ENCODE assay signal across 21 cellular contexts in the genomic region with DNA sequence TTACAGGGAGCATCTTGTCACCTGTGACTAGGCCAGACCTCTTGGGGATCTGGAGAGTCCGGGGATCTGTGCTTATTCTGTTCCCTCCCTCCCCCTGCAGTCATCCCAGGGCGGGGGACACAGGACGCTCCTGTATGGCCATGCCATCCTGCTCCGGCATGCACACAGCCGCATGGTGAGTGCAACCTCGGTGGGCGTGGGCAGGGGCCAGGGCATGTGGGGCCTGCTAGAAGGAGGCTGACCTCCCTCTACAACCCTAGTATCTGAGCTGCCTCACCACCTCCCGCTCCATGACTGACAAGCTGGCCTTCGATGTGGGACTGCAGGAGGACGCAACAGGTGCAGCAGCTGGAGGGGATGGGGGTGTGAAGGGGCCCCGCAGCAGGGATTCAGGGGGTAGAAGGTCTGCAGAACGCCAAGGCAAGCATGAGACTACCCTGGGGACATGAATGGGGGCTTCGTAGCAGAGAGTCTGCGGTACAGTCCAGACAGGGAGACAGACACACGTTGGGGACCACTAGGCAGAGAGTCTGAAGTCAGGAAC. TPM values are rescaled to one million over a fixed set of nuclear protein-coding genes. Genes with fewer than 3 reads are reported as not detected.
DNase-seq lines count a peak whose midpoint lies in the region; ATAC-seq, FAIRE-seq and TF ChIP-seq lines count a peak whose summit lies in the region.
"Had no signal": no experiment of that assay in that cellular context is flagged by ENCODE, and none has a peak within 500 bp of the region (broad histone marks: within the 10 kb centered on the region; RNA-seq: fewer than 3 reads in every experiment).

No MANE protein-coding gene starts in this region.

- intact Hi-C loops in sciatic nerve (cut with DNase I) = no loop called here

- no peaks in the 10 kb centered on the region for H3K79me2 ChIP-seq in H9 (ENCODE audit: insufficient read depth, low read length)
- no peaks in the 10 kb centered on the region for H3K79me2 ChIP-seq in H1 (ENCODE audit: control insufficient read depth in 1 of 2, insufficient read depth in 2 of 2, low read length in 2 of 2)
- no peaks in the 10 kb centered on the region for H3K79me2 ChIP-seq in trophoblast cell (ENCODE audit: control insufficient read depth, insufficient read depth, low read length, poor library complexity)

- H3K4ac ChIP-seq in H9 (ENCODE audit: low read depth, low read length) (no peak overlapping the region), H1 (replicated peaks; ENCODE audit: insufficient read length, low read depth, low read length) (no peak overlapping the region), trophoblast cell (ENCODE audit: low read depth, low read length) (no peak overlapping the region)

- no peak overlapping the region for H3K4me3 Mint-ChIP-seq in H9
- H3K4me3 Mint-ChIP-seq: CD4-positive, CD25-positive, alpha-beta regulatory T cell; CD8-positive, alpha-beta memory T cell; IgD-negative memory B cell had no signal

- no peak overlapping the region for H4K12ac ChIP-seq in trophoblast cell (ENCODE audit: low read depth, low read length)

- H3K27me3 ChIP-seq in H9 (ENCODE audit: insufficient read depth, low read length) (no peaks in the 10 kb centered on the region), H1 (replicated peaks in 1 of 4; ENCODE audit: control insufficient read depth in 3 of 4, extremely low read depth in 1 of 4, insufficient read depth in 3 of 4, low read length in 3 of 4) (no peaks in the 10 kb centered on the region), trophoblast cell (ENCODE audit: insufficient read depth, low read length) (no peaks in the 10 kb centered on the region), gastroesophageal sphincter (peaks cover 40% of the 10 kb centered on the region)
- H3K27me3 ChIP-seq: BE2C had no signal

- H3K27me3 Mint-ChIP-seq in H9 (ENCODE audit: low read depth) = no peaks in the 10 kb centered on the region
- H3K27me3 Mint-ChIP-seq: CD4-positive, CD25-positive, alpha-beta regulatory T cell had no signal

- H2AFZ ChIP-seq in H9 (ENCODE audit: low read length) (no peak overlapping the region), H1 (ENCODE audit: low read length) (no peak overlapping the region), trophoblast cell (ENCODE audit: insufficient read depth, low read length, poor library complexity) (no peak overlapping the region)

- POLR2A ChIA-PET in A549 (lab: Yijun Ruan, JAX) (no interaction called here), H1 (lab: Charles Lee; ENCODE audit: partially characterized antibody) (interaction anchor here (1.2 kb wide), 1 partner anchor 38 kb away, joined by 3 read pairs; no protein-coding TSS in a partner anchor)

- H2BK120ac ChIP-seq in H9 (ENCODE audit: low read depth, low read length, poor library complexity, severe bottlenecking) (no peak overlapping the region), H1 (replicated peaks; ENCODE audit: low read depth, low read length) (no peak overlapping the region), trophoblast cell (ENCODE audit: insufficient read depth, low read length, poor library complexity) (no peak overlapping the region)

- ATAC-seq in A549 (peak; percentile 17 to 31; a peak in 4 of 6 replicates), gastroesophageal sphincter (no peak), sciatic nerve (no peak)
- ATAC-seq: HepG2 had no signal

- H3K4me2 ChIP-seq in A549 (no peak overlapping the region), H9 (ENCODE audit: insufficient read depth, insufficient read length, low read length) (no peak overlapping the region), H1 (ENCODE audit: insufficient read depth in 1 of 2, low read depth in 2 of 2, low read length in 2 of 2) (no peak overlapping the region), trophoblast cell (ENCODE audit: low read length) (no peak overlapping the region)

- H3K27ac Mint-ChIP-seq in H9 = 0 out of 7 replicates have a peak overlapping the region, but pooled peaks of 2 of the 3 experiments have one; percentile 29 to 35
- H3K27ac Mint-ChIP-seq: CD4-positive, CD25-positive, alpha-beta regulatory T cell; CD8-positive, alpha-beta memory T cell; IgD-negative memory B cell had no signal

- H2AK5ac ChIP-seq in H9 (ENCODE audit: insufficient read length, low read length) (no peak overlapping the region), H1 (ENCODE audit: low read depth, low read length) (no peak overlapping the region), trophoblast cell (ENCODE audit: low read length) (no peak overlapping the region)

- H3K23me2 ChIP-seq in H9 (ENCODE audit: insufficient read length, low read depth, low read length, poor library complexity, severe bottlenecking) (no peaks in the 10 kb centered on the region), H1 (ENCODE audit: low read depth, low read length) (no peaks in the 10 kb centered on the region)

- H4K8ac ChIP-seq in H9 (replicated peaks; ENCODE audit: insufficient read length, low read depth, low read length) (no peak overlapping the region), H1 (ENCODE audit: extremely low read depth, insufficient read depth, low read length) (0 out of 2 replicates have a peak overlapping the region, but pooled peaks have one; percentile 35), trophoblast cell (ENCODE audit: low read depth, low read length) (no peak overlapping the region)

- H3K18ac ChIP-seq in H9 (ENCODE audit: insufficient read length, low read depth, low read length) (no peak overlapping the region), H1 (ENCODE audit: extremely low read depth, low read length) (no peak overlapping the region), trophoblast cell (ENCODE audit: low read length) (no peak overlapping the region)

- H4K20me1 ChIP-seq in H9 (ENCODE audit: control insufficient read depth, insufficient read depth, insufficient read length) = no peaks in the 10 kb centered on the region
- peaks cover 0 to 2% of the 10 kb centered on the region in 2 experiments for H4K20me1 ChIP-seq in H1 (replicated peaks in 1 of 2; ENCODE audit: control insufficient read depth in 1 of 2, insufficient read depth in 2 of 2, low read length in 2 of 2)

- H3K23ac ChIP-seq in H9 (ENCODE audit: insufficient read length, low read depth, low read length) (no peak overlapping the region), H1 (ENCODE audit: insufficient read length) (no peak overlapping the region), trophoblast cell (ENCODE audit: low read length) (no peak overlapping the region)

- H3K4me3 ChIP-seq in A549 = no peak overlapping the region
- H3K4me3 ChIP-seq in H1 (ENCODE audit: extremely low read depth in 1 of 4, insufficient read depth in 2 of 4, low read depth in 3 of 4, low read length in 4 of 4) = no peak overlapping the region
- H3K4me3 ChIP-seq in trophoblast cell (ENCODE audit: low read depth, low read length) = no peak overlapping the region
- H3K4me3 ChIP-seq in gastroesophageal sphincter = no peak overlapping the region

- no peak for TF ChIP-seq RAD21 in A549 (conservative IDR thresholded peaks at IDR 0.05 in 1 of 2, IDR thresholded peaks at IDR 0.05 in 1 of 2)
- no peak for TF ChIP-seq RAD21 in H1 (IDR thresholded peaks at IDR 0.05 in 1 of 2, conservative IDR thresholded peaks at IDR 0.05 in 1 of 2; ENCODE audit: low read depth in 2 of 2, low read length in 2 of 2)

- H2BK15ac ChIP-seq in H9 (ENCODE audit: low read depth, low read length) (no peak overlapping the region), H1 (ENCODE audit: low read length) (no peak overlapping the region)

- FAIRE-seq in A549 (lab: Jason Lieb, UNC) (no peak), H1 (lab: Jason Lieb, UNC) (no peak)
- FAIRE-seq: HepG2 had no signal

- no peaks in the 10 kb centered on the region for H3K79me1 ChIP-seq in H9 (ENCODE audit: insufficient read depth, low read depth, low read length, poor library complexity, severe bottlenecking)
- no peaks in the 10 kb centered on the region for H3K79me1 ChIP-seq in H1 (ENCODE audit: low read depth, low read length)
- no peaks in the 10 kb centered on the region for H3K79me1 ChIP-seq in trophoblast cell (ENCODE audit: low read length)

- H2BK12ac ChIP-seq in H9 (ENCODE audit: insufficient read length, low read depth, low read length) (no peak overlapping the region), H1 (ENCODE audit: low read depth, low read length) (no peak overlapping the region), trophoblast cell (ENCODE audit: low read length) (no peak overlapping the region)

- WGBS in A549 (ENCODE audit: missing lambda C conversion rate) = 54% methylated on average over 15 of the region's 15 CpGs
- no CpG with 5 or more reads among the region's 15 CpGs for WGBS in H9 (ENCODE audit: extremely low coverage, insufficient read length, low lambda C conversion rate)
- WGBS in H1 (ENCODE audit: extremely low coverage in 1 of 2, insufficient coverage in 1 of 2, insufficient read length in 1 of 2, insufficient replicate concordance in 2 of 2, low coverage in 1 of 2, low lambda C conversion rate in 2 of 2, missing lambda C conversion rate in 1 of 2), 2 experiments = 84% methylated on average over 15 of the region's 15 CpGs; no CpG with 5 or more reads in 1 of the 2 experiments
- no CpG with 5 or more reads among the region's 15 CpGs for WGBS in trophoblast cell (ENCODE audit: extremely low coverage, insufficient coverage, insufficient read length)
- WGBS in gastroesophageal sphincter (ENCODE audit: low coverage in 1 of 2), 2 donors = 78% methylated on average over 8 of the region's 15 CpGs; no CpG with 5 or more reads in 1 of the 2 donors

- H3K56ac ChIP-seq in H9 (ENCODE audit: insufficient read length, low read depth, low read length) (no peak overlapping the region), H1 (replicated peaks; ENCODE audit: insufficient read length, low read depth, low read length) (no peak overlapping the region)

- H3K36me3 ChIP-seq in H1 (ENCODE audit: control insufficient read depth in 2 of 4, insufficient read depth in 4 of 4, low read length in 3 of 4) = peaks cover 0 to 7% (median 5%) of the 10 kb centered on the region in 4 experiments; a peak in 5 of 8 replicates
- no peaks in the 10 kb centered on the region for H3K36me3 ChIP-seq in trophoblast cell (ENCODE audit: control insufficient read depth in 1 of 2, insufficient read depth in 2 of 2, low read length in 2 of 2)
- H3K36me3 ChIP-seq in gastroesophageal sphincter = no peaks in the 10 kb centered on the region
- H3K36me3 ChIP-seq: BE2C had no signal

- no peak overlapping the region for H4K5ac ChIP-seq in H9 (ENCODE audit: insufficient read length, low read depth, low read length)
- H4K5ac ChIP-seq in H1 (ENCODE audit: insufficient read length, low read depth, low read length) = no peak overlapping the region

- H3K36me3 Mint-ChIP-seq in H9 (ENCODE audit: insufficient read depth in 1 of 3, low read depth in 3 of 3) = peaks cover 29 to 36% (median 31%) of the 10 kb centered on the region in 3 experiments
- H3K36me3 Mint-ChIP-seq: CD4-positive, CD25-positive, alpha-beta regulatory T cell; CD8-positive, alpha-beta memory T cell; IgD-negative memory B cell had no signal

- no peaks in the 10 kb centered on the region for H3K9me3 Mint-ChIP-seq in H9
- H3K9me3 Mint-ChIP-seq: CD8-positive, alpha-beta memory T cell; IgD-negative memory B cell had no signal

- H3K9ac ChIP-seq in H9 (ENCODE audit: extremely low read depth, insufficient read length, low read length) (no peak overlapping the region), H1 (replicated peaks in 1 of 4; ENCODE audit: extremely low read depth in 1 of 4, low read depth in 3 of 4, low read length in 3 of 4) (no peak overlapping the region), trophoblast cell (ENCODE audit: low read length) (peak overlapping the region; percentile 30)

- TF ChIP-seq CTCF in A549 (IDR thresholded peaks at IDR 0.05) = no peak
- no peak for TF ChIP-seq CTCF in H9 (conservative IDR thresholded peaks at IDR 0.05)
- TF ChIP-seq CTCF in H1 (IDR thresholded peaks at IDR 0.05; ENCODE audit: control extremely low read depth in 1 of 3, insufficient read depth in 1 of 3, low read depth in 1 of 3, low read length in 3 of 3) = no peak
- no peak for TF ChIP-seq CTCF in gastroesophageal sphincter (IDR thresholded peaks at IDR 0.05)

- TF ChIP-seq EP300 in A549 (IDR thresholded peaks at IDR 0.05) = no peak
- no peak for TF ChIP-seq EP300 in H1 (IDR thresholded peaks at IDR 0.05; ENCODE audit: borderline replicate concordance in 1 of 2, low read depth in 2 of 2, low read length in 2 of 2)
- TF ChIP-seq EP300 in gastroesophageal sphincter (IDR thresholded peaks at IDR 0.05) = no peak

- H2BK5ac ChIP-seq in H9 (ENCODE audit: insufficient read length, low read length) = no peak overlapping the region
- no peak overlapping the region for H2BK5ac ChIP-seq in H1 (ENCODE audit: low read depth, low read length)
- no peak overlapping the region for H2BK5ac ChIP-seq in trophoblast cell (ENCODE audit: low read depth, low read length, poor library complexity)

- H3K4me1 Mint-ChIP-seq in H9 = peaks cover 5 to 16% of the 10 kb centered on the region in 2 experiments; a peak in 3 of 4 replicates
- H3K4me1 Mint-ChIP-seq: CD8-positive, alpha-beta memory T cell; IgD-negative memory B cell had no signal

- DNase-seq in A549 (ENCODE audit: low read depth in 1 of 2, low spot score in 1 of 2) (no peak), H9 (no peak), H1 (ENCODE audit: low read depth in 1 of 2, low spot score in 2 of 2) (no peak), trophoblast cell (no peak), sciatic nerve (ENCODE audit: low spot score) (no peak)
- DNase-seq in stimulated activated CD4-positive, alpha-beta T cell treated with anti-CD3 and anti-CD28 coated beads, Interleukin-2, amount 100 ng/mL, for 24 hours = no peak
- DNase-seq: 8988T; BE2C; C1 segment of cervical spinal cord; CD4-positive, CD25-positive, alpha-beta regulatory T cell; CD8-positive, alpha-beta memory T cell; COR-L47; DMS 273 treated with DMSO at 0.1 percent for 48 hours; DMS79; GDM1; KBM-7 had no signal

- no peak overlapping the region for H3T11ph ChIP-seq in H9 (ENCODE audit: low read length)

- H4K91ac ChIP-seq in H9 (ENCODE audit: insufficient read length, low read depth, low read length) (no peak overlapping the region), H1 (replicated peaks; ENCODE audit: insufficient read length, low read length) (no peak overlapping the region), trophoblast cell (ENCODE audit: low read depth, low read length) (no peak overlapping the region)

- no peaks in the 10 kb centered on the region for H3K4me1 ChIP-seq in A549
- no peaks in the 10 kb centered on the region for H3K4me1 ChIP-seq in H9 (ENCODE audit: insufficient read depth, low read length)
- H3K4me1 ChIP-seq in H1 (replicated peaks in 1 of 4; ENCODE audit: control insufficient read depth in 3 of 4, insufficient read depth in 4 of 4, low read length in 3 of 4) = peaks cover 0 to 5% (median 3%) of the 10 kb centered on the region in 4 experiments; a peak in 5 of 7 replicates
- no peaks in the 10 kb centered on the region for H3K4me1 ChIP-seq in trophoblast cell (ENCODE audit: control insufficient read depth in 1 of 2, insufficient read depth in 2 of 2, low read length in 2 of 2)
- H3K4me1 ChIP-seq in gastroesophageal sphincter = no peaks in the 10 kb centered on the region
- H3K4me1 ChIP-seq: BE2C had no signal

- H3K14ac ChIP-seq in H9 (ENCODE audit: insufficient read depth, low read length) = no peak overlapping the region
- no peak overlapping the region for H3K14ac ChIP-seq in H1 (ENCODE audit: insufficient read length)
- no peak overlapping the region for H3K14ac ChIP-seq in trophoblast cell (ENCODE audit: low read length)

- H2BK20ac ChIP-seq in H9 (ENCODE audit: low read depth, low read length, poor library complexity, severe bottlenecking) = no peak overlapping the region
- no peak overlapping the region for H2BK20ac ChIP-seq in H1 (ENCODE audit: low read length)

- H3K27ac ChIP-seq in A549 (no peak overlapping the region), H9 (ENCODE audit: insufficient read length, low read depth, low read length) (no peak overlapping the region), H1 (ENCODE audit: low read depth, low read length) (no peak overlapping the region), trophoblast cell (ENCODE audit: low read depth, low read length) (no peak overlapping the region), gastroesophageal sphincter (no peak overlapping the region)

- CTCF ChIA-PET in A549 (lab: Yijun Ruan, JAX) (interaction anchor here (1.0 kb wide), 1 partner anchor 41 kb away, joined by 5 read pairs; a partner anchor contains a TSS), H1 (lab: Charles Lee; ENCODE audit: partially characterized antibody) (no interaction called here)

- H3K9me3 ChIP-seq in A549 = no peaks in the 10 kb centered on the region
- no peaks in the 10 kb centered on the region for H3K9me3 ChIP-seq in H9 (ENCODE audit: control insufficient read depth, low read depth, low read length)
- H3K9me3 ChIP-seq in H1 (ENCODE audit: insufficient read depth in 2 of 2, low read depth in 1 of 2, low read length in 1 of 2) = no peaks in the 10 kb centered on the region
- H3K9me3 ChIP-seq in trophoblast cell (ENCODE audit: insufficient read depth, low read depth, low read length) = peaks cover 2% of the 10 kb centered on the region
- H3K9me3 ChIP-seq in gastroesophageal sphincter = no peaks in the 10 kb centered on the region
- H3K9me3 ChIP-seq: BE2C had no signal

- TF ChIP-seq POLR2A in A549 (IDR thresholded peaks at IDR 0.05; ENCODE audit: low read length) (no peak), H1 (IDR thresholded peaks at IDR 0.05; ENCODE audit: control extremely low read depth in 1 of 2, low read depth in 2 of 2, low read length in 2 of 2) (no peak), gastroesophageal sphincter (IDR thresholded peaks at IDR 0.05) (no peak)

RNA-seq across cellular contexts. Expression of a gene that starts 10.0 kb away (rescaled TPM):
- polyA plus RNA-seq in A549 (2011; rRNA removed) (0.87 and 1.4 TPM in 2 replicates), A549 (2017; fragmentation: RNase III; extraction: RNeasy Plus Mini Kit Qiagen cat#74134 plus additional on column Dnase treatment) (3.1 to 4.5 TPM (median 3.7 TPM) in 3 replicates), H1 (2011; rRNA removed) (5.8 and 12.3 TPM in 2 replicates)
- polyA plus RNA-seq in A549 (2012; cell fraction: cytosol; rRNA removed) = 1.2 and 1.7 TPM in 2 replicates
- 0.38 and 1.1 TPM in 2 replicates for polyA plus RNA-seq in A549 (2012; cell fraction: nucleus; rRNA removed)
- 1.2 and 1.5 TPM in 2 replicates for polyA minus RNA-seq in A549 (2011; rRNA and poly(A)+ RNA removed)
- total RNA-seq in H9 (2021) (8.4 and 8.9 TPM in 2 replicates), gastroesophageal sphincter (1 to 10 TPM in 3 of 4 donors, under 1 TPM in 1; 0.82 to 1.6 (median 1.5) TPM), sciatic nerve (14.4 TPM)
- 10.7 and 11.8 TPM in 2 replicates for total RNA-seq in H1 (2021; fragmentation: NEBNext Ultra II Directional; extraction: Animal tissue kit (Norgen Biotek cat#: 25700))
- 7.8 TPM for polyA plus RNA-seq in H1 (2011; cell fraction: cytosol; rRNA removed)
- 53.4 TPM for polyA plus RNA-seq in H1 (2011; cell fraction: nucleus; rRNA removed)
- polyA plus RNA-seq in H1 (2012, experiment 1 of 2) = 18.4 to 26.0 TPM (median 21.8 TPM) in 4 replicates
- 10.9 TPM for polyA plus RNA-seq in H1 (2012, experiment 2 of 2)
- polyA plus RNA-seq in H1 (2013, experiment 1 of 2) = 7.2 TPM
- polyA plus RNA-seq in H1 (2013, experiment 2 of 2) = 5.7 TPM
- 8.8 and 9.9 TPM in 2 replicates for polyA minus RNA-seq in H1 (2011; rRNA and poly(A)+ RNA removed)
- polyA minus RNA-seq in H1 (2011; cell fraction: cytosol; rRNA and poly(A)+ RNA removed) = 6.8 TPM
- polyA minus RNA-seq in H1 (2011; cell fraction: nucleus; rRNA and poly(A)+ RNA removed) = 27.4 TPM
- polyA plus RNA-seq in trophoblast cell (2013) = 0.10 TPM in 2 replicates
- total RNA-seq: H4, HepG2 had no signal

RNA-seq across cellular contexts. Expression of a gene that starts 17.5 kb away (rescaled TPM):
- polyA plus RNA-seq in A549 (2011; rRNA removed) = 0.13 and 0.22 TPM in 2 replicates
- 0.13 and 0.18 TPM in 2 replicates for polyA plus RNA-seq in A549 (2012; cell fraction: cytosol; rRNA removed)
- 0.04 and 0.10 TPM in 2 replicates for polyA plus RNA-seq in A549 (2012; cell fraction: nucleus; rRNA removed)
- 0.09 to 0.30 TPM (median 0.18 TPM) in 3 replicates for polyA plus RNA-seq in A549 (2017; fragmentation: RNase III; extraction: RNeasy Plus Mini Kit Qiagen cat#74134 plus additional on column Dnase treatment)
- 0.12 TPM in 1 of 2 replicates, not detected in the other for polyA minus RNA-seq in A549 (2011; rRNA and poly(A)+ RNA removed)
- total RNA-seq in H9 (2021) = 0.28 and 0.39 TPM in 2 replicates
- total RNA-seq in H1 (2021; fragmentation: NEBNext Ultra II Directional; extraction: Animal tissue kit (Norgen Biotek cat#: 25700)) = 1.9 and 2.0 TPM in 2 replicates
- polyA plus RNA-seq in H1 (2011; rRNA removed) = 3.1 and 5.7 TPM in 2 replicates
- polyA plus RNA-seq in H1 (2011; cell fraction: cytosol; rRNA removed) = 3.1 TPM
- polyA plus RNA-seq in H1 (2011; cell fraction: nucleus; rRNA removed) = 7.7 TPM
- polyA plus RNA-seq in H1 (2012, experiment 1 of 2) = 1.2 to 2.0 TPM (median 1.6 TPM) in 4 replicates
- 1.1 TPM for polyA plus RNA-seq in H1 (2012, experiment 2 of 2)
- 2.3 TPM for polyA plus RNA-seq in H1 (2013, experiment 1 of 2)
- polyA plus RNA-seq in H1 (2013, experiment 2 of 2) = 2.0 TPM
- polyA minus RNA-seq in H1 (2011; rRNA and poly(A)+ RNA removed) = 1.3 and 1.7 TPM in 2 replicates
- 1.3 TPM for polyA minus RNA-seq in H1 (2011; cell fraction: cytosol; rRNA and poly(A)+ RNA removed)
- 1.6 TPM for polyA minus RNA-seq in H1 (2011; cell fraction: nucleus; rRNA and poly(A)+ RNA removed)
- polyA plus RNA-seq in trophoblast cell (2013) = 0.03 TPM in 1 of 2 replicates, not detected in the other
- total RNA-seq in gastroesophageal sphincter = 1 to 10 TPM; 1.2 to 4.7 (median 4.0) TPM
- 7.0 TPM for total RNA-seq in sciatic nerve
- total RNA-seq: Daoy, HepG2 had no signal
- polyA plus RNA-seq: CD8-positive, alpha-beta memory T cell; HepG2 had no signal

RNA-seq across cellular contexts. Expression of a gene that starts 40.6 kb away (rescaled TPM):
- polyA plus RNA-seq in A549 (2011; rRNA removed) (12.8 and 13.8 TPM in 2 replicates), A549 (2017; fragmentation: RNase III; extraction: RNeasy Plus Mini Kit Qiagen cat#74134 plus additional on column Dnase treatment) (19.5 to 20.4 TPM (median 20.1 TPM) in 3 replicates), H1 (2011; rRNA removed) (9.4 and 12.3 TPM in 2 replicates)
- 36.5 and 42.2 TPM in 2 replicates for polyA plus RNA-seq in A549 (2012; cell fraction: cytosol; rRNA removed)
- 70.9 and 89.2 TPM in 2 replicates for polyA plus RNA-seq in A549 (2012; cell fraction: nucleus; rRNA removed)
- 7.9 and 13.8 TPM in 2 replicates for polyA minus RNA-seq in A549 (2011; rRNA and poly(A)+ RNA removed)
- total RNA-seq in H9 (2021) (15.0 and 16.4 TPM in 2 replicates), gastroesophageal sphincter (10 to 100 TPM in 2 of 4 donors, 1 to 10 TPM in 2; 8.7 to 27.1 (median 15.9) TPM), sciatic nerve (24.8 TPM)
- 4.6 and 6.1 TPM in 2 replicates for total RNA-seq in H1 (2021; fragmentation: NEBNext Ultra II Directional; extraction: Animal tissue kit (Norgen Biotek cat#: 25700))
- polyA plus RNA-seq in H1 (2011; cell fraction: cytosol; rRNA removed) = 12.2 TPM
- 24.9 TPM for polyA plus RNA-seq in H1 (2011; cell fraction: nucleus; rRNA removed)
- polyA plus RNA-seq in H1 (2012, experiment 1 of 2) = 5.2 to 9.0 TPM (median 6.8 TPM) in 4 replicates
- polyA plus RNA-seq in H1 (2012, experiment 2 of 2) = 20.7 TPM
- polyA plus RNA-seq in H1 (2013, experiment 1 of 2) = 3.9 TPM
- 4.0 TPM for polyA plus RNA-seq in H1 (2013, experiment 2 of 2)
- 1.7 TPM in 2 replicates for polyA minus RNA-seq in H1 (2011; rRNA and poly(A)+ RNA removed)
- polyA minus RNA-seq in H1 (2011; cell fraction: cytosol; rRNA and poly(A)+ RNA removed) = 3.9 TPM
- 6.6 TPM for polyA minus RNA-seq in H1 (2011; cell fraction: nucleus; rRNA and poly(A)+ RNA removed)
- 3.6 and 4.1 TPM in 2 replicates for polyA plus RNA-seq in trophoblast cell (2013)

RNA-seq across cellular contexts. Expression of a gene that starts 55.0 kb away (rescaled TPM):
- 3.0 and 3.5 TPM in 2 replicates for polyA plus RNA-seq in A549 (2011; rRNA removed)
- 2.3 and 2.6 TPM in 2 replicates for polyA plus RNA-seq in A549 (2012; cell fraction: cytosol; rRNA removed)
- polyA plus RNA-seq in A549 (2012; cell fraction: nucleus; rRNA removed) = 11.1 and 12.9 TPM in 2 replicates
- 2.6 to 3.6 TPM (median 2.8 TPM) in 3 replicates for polyA plus RNA-seq in A549 (2017; fragmentation: RNase III; extraction: RNeasy Plus Mini Kit Qiagen cat#74134 plus additional on column Dnase treatment)
- polyA minus RNA-seq in A549 (2011; rRNA and poly(A)+ RNA removed) = 4.0 and 8.1 TPM in 2 replicates
- 11.5 and 16.4 TPM in 2 replicates for total RNA-seq in H9 (2021)
- 7.1 and 8.1 TPM in 2 replicates for total RNA-seq in H1 (2021; fragmentation: NEBNext Ultra II Directional; extraction: Animal tissue kit (Norgen Biotek cat#: 25700))
- 10.3 and 13.5 TPM in 2 replicates for polyA plus RNA-seq in H1 (2011; rRNA removed)
- polyA plus RNA-seq in H1 (2011; cell fraction: cytosol; rRNA removed) = 9.5 TPM
- 28.3 TPM for polyA plus RNA-seq in H1 (2011; cell fraction: nucleus; rRNA removed)
- 8.0 to 11.4 TPM (median 9.0 TPM) in 4 replicates for polyA plus RNA-seq in H1 (2012, experiment 1 of 2)
- 4.8 TPM for polyA plus RNA-seq in H1 (2012, experiment 2 of 2)
- polyA plus RNA-seq in H1 (2013, experiment 1 of 2) = 6.6 TPM
- polyA plus RNA-seq in H1 (2013, experiment 2 of 2) = 6.1 TPM
- polyA minus RNA-seq in H1 (2011; rRNA and poly(A)+ RNA removed) = 3.8 and 5.4 TPM in 2 replicates
- 3.0 TPM for polyA minus RNA-seq in H1 (2011; cell fraction: cytosol; rRNA and poly(A)+ RNA removed)
- 16.1 TPM for polyA minus RNA-seq in H1 (2011; cell fraction: nucleus; rRNA and poly(A)+ RNA removed)
- polyA plus RNA-seq in trophoblast cell (2013) = 2.3 and 2.5 TPM in 2 replicates
- under 1 TPM; 0.05 to 0.81 (median 0.33) TPM for total RNA-seq in gastroesophageal sphincter
- 2.3 TPM for total RNA-seq in sciatic nerve
- polyA plus RNA-seq: CD8-positive, alpha-beta memory T cell; IgD-negative memory B cell had no signal

RNA-seq across cellular contexts. Expression of a gene that starts 55.7 kb away (rescaled TPM):
- polyA plus RNA-seq in A549 (2011; rRNA removed) = not detected in 2 replicates
- 0.08 and 0.22 TPM in 2 replicates for polyA plus RNA-seq in A549 (2012; cell fraction: cytosol; rRNA removed)
- 0.11 and 0.23 TPM in 2 replicates for polyA plus RNA-seq in A549 (2012; cell fraction: nucleus; rRNA removed)
- 0.33 to 0.66 TPM (median 0.46 TPM) in 3 replicates for polyA plus RNA-seq in A549 (2017; fragmentation: RNase III; extraction: RNeasy Plus Mini Kit Qiagen cat#74134 plus additional on column Dnase treatment)
- not detected in 2 replicates for polyA minus RNA-seq in A549 (2011; rRNA and poly(A)+ RNA removed)
- 1.5 and 2.4 TPM in 2 replicates for total RNA-seq in H9 (2021)
- 1.2 and 2.7 TPM in 2 replicates for total RNA-seq in H1 (2021; fragmentation: NEBNext Ultra II Directional; extraction: Animal tissue kit (Norgen Biotek cat#: 25700))
- polyA plus RNA-seq in H1 (2011; rRNA removed) = 0.47 and 0.69 TPM in 2 replicates
- 0.44 TPM for polyA plus RNA-seq in H1 (2011; cell fraction: cytosol; rRNA removed)
- 1.5 TPM for polyA plus RNA-seq in H1 (2011; cell fraction: nucleus; rRNA removed)
- 0.79 to 1.6 TPM (median 1.0 TPM) in 4 replicates for polyA plus RNA-seq in H1 (2012, experiment 1 of 2)
- polyA plus RNA-seq in H1 (2012, experiment 2 of 2) = 0.25 TPM
- polyA plus RNA-seq in H1 (2013, experiment 1 of 2) = 1.4 TPM
- 0.77 TPM for polyA plus RNA-seq in H1 (2013, experiment 2 of 2)
- polyA minus RNA-seq in H1 (2011; rRNA and poly(A)+ RNA removed) = 0.06 TPM in 1 of 2 replicates, not detected in the other
- polyA minus RNA-seq in H1 (2011; cell fraction: cytosol; rRNA and poly(A)+ RNA removed) = not detected
- polyA minus RNA-seq in H1 (2011; cell fraction: nucleus; rRNA and poly(A)+ RNA removed) = 1.00 TPM
- 0.21 and 0.31 TPM in 2 replicates for polyA plus RNA-seq in trophoblast cell (2013)
- total RNA-seq in gastroesophageal sphincter = under 1 TPM in 1 of 4 donors, not detected in 3; 0.12 TPM
- 0.31 TPM for total RNA-seq in sciatic nerve
- total RNA-seq: Daoy, HepG2 had no signal
- polyA plus RNA-seq: CD4-positive, CD25-positive, alpha-beta regulatory T cell; CD8-positive, alpha-beta memory T cell; HepG2; IgD-negative memory B cell had no signal

Comparison
In these comparisons a context has a peak if more than half of its experiments do, and no peak if none do; other contexts are left out.
1. ATAC-seq: peak in A549 (2 of 2); none in gastroesophageal sphincter (single experiment) and sciatic nerve (single experiment).